Comparison of ENCODE assay signal across 18 cellular contexts in genomic region chr6:101740631-101741030, GRCh38.
DNase-seq lines count a peak whose midpoint lies in the region; ATAC-seq and TF ChIP-seq lines count a peak whose summit lies in the region.
"Had no signal": no experiment of that assay in that cellular context is flagged by ENCODE, and none has a peak within 500 bp of the region (broad histone marks: within the 10 kb centered on the region; RNA-seq: fewer than 3 reads in every experiment).

No MANE protein-coding gene starts in this region.

- H3K9me3 Mint-ChIP-seq in GM23338, result peaks cover 25% of the 10 kb centered on the region
- H3K9me3 Mint-ChIP-seq in WTC11, result peaks cover 28% of the 10 kb centered on the region
- H3K9me3 Mint-ChIP-seq in nephron progenitor cell, result peaks cover 14% of the 10 kb centered on the region

- H3K4me1 ChIP-seq in GM23338 (ENCODE audit: insufficient read depth) (peaks cover 34% of the 10 kb centered on the region), HUES64 (ENCODE audit: insufficient read depth, low read length) (peaks cover 26% of the 10 kb centered on the region), PC-3 (ENCODE audit: insufficient read depth, low read length) (no peaks in the 10 kb centered on the region)
- H3K4me1 ChIP-seq: BLaER1, Caco-2 had no signal

- H3K27me3 Mint-ChIP-seq in GM23338 (ENCODE audit: insufficient read depth, low read depth, poor library complexity) (no peaks in the 10 kb centered on the region), WTC11 (ENCODE audit: low read depth) (no peaks in the 10 kb centered on the region), nephron progenitor cell (ENCODE audit: low read depth, poor library complexity) (no peaks in the 10 kb centered on the region)
- H3K27me3 Mint-ChIP-seq: CD8-positive, alpha-beta memory T cell had no signal

- H3K9ac ChIP-seq in HUES64 (ENCODE audit: low read depth, low read length) (no peak overlapping the region), PC-3 (ENCODE audit: low read length) (no peak overlapping the region)
- H3K9ac ChIP-seq: BLaER1, GM23248 had no signal

- H3K4me1 Mint-ChIP-seq in GM23338 (peaks cover 31% of the 10 kb centered on the region), WTC11 (peaks cover 34% of the 10 kb centered on the region), nephron progenitor cell (peaks cover 12% of the 10 kb centered on the region)
- H3K4me1 Mint-ChIP-seq: CD8-positive, alpha-beta memory T cell had no signal

- no peaks in the 10 kb centered on the region for H3F3A ChIP-seq in GM23338 (replicated peaks; ENCODE audit: low read depth)
- no peaks in the 10 kb centered on the region for H3F3A ChIP-seq in PC-3 (ENCODE audit: low read length, unreplicated experiment)

- POLR2A ChIA-PET in WTC11 (lab: Charles Lee) (no interaction called here), PC-3 (lab: Charles Lee; ENCODE audit: unreplicated experiment) (no interaction called here)

- peaks cover 47% of the 10 kb centered on the region for H3K36me3 Mint-ChIP-seq in GM23338 (ENCODE audit: low read depth)
- peaks cover 28% of the 10 kb centered on the region for H3K36me3 Mint-ChIP-seq in WTC11
- H3K36me3 Mint-ChIP-seq in nephron progenitor cell (ENCODE audit: low read depth), result peaks cover 5% of the 10 kb centered on the region
- H3K36me3 Mint-ChIP-seq: CD8-positive, alpha-beta memory T cell had no signal

- no peaks in the 10 kb centered on the region for H3K27me3 ChIP-seq in GM23338 (ENCODE audit: insufficient read depth)
- no peaks in the 10 kb centered on the region for H3K27me3 ChIP-seq in HUES64 (ENCODE audit: insufficient read depth, low read length)
- no peaks in the 10 kb centered on the region for H3K27me3 ChIP-seq in PC-3 (ENCODE audit: low read length)
- H3K27me3 ChIP-seq: BLaER1 had no signal

- H3K9me3 ChIP-seq in HUES64 (ENCODE audit: insufficient read depth, low read depth, low read length) (peaks cover 7% of the 10 kb centered on the region; the same call in 1 of the 2 replicates), PC-3 (ENCODE audit: low read length) (no peaks in the 10 kb centered on the region)
- H3K9me3 ChIP-seq: Caco-2 had no signal

- H3K27ac ChIP-seq in GM23338 (ENCODE audit: low read depth), result peak overlapping the region; percentile 27
- H3K27ac ChIP-seq in HUES64 (ENCODE audit: low read depth, low read length), result peak overlapping the region; percentile 50; the same call in 1 of the 2 replicates
- H3K27ac ChIP-seq in PC-3 (ENCODE audit: low read length), result no peak overlapping the region
- H3K27ac ChIP-seq: BLaER1, GM23248, HL-60 had no signal

- ATAC-seq in GM23338, result peak; percentile 51
- ATAC-seq in WTC11, result peak; percentile 64
- no peak for ATAC-seq in GM21515 (IDR thresholded peaks at IDR 0.05; ENCODE audit: unreplicated experiment)
- ATAC-seq in PC-3, result no peak
- ATAC-seq in HG03139 (IDR thresholded peaks at IDR 0.05; ENCODE audit: unreplicated experiment), result no peak

- no peaks in the 10 kb centered on the region for H3K79me2 ChIP-seq in GM23338 (replicated peaks; ENCODE audit: insufficient read depth)
- no peaks in the 10 kb centered on the region for H3K79me2 ChIP-seq in PC-3 (ENCODE audit: low read length)

- intact Hi-C loops in PC-3 (cut with micrococcal nuclease), result no loop called here

- H2AFZ ChIP-seq in GM23338 (peak overlapping the region; percentile 56), PC-3 (ENCODE audit: low read length) (no peak overlapping the region)
- H2AFZ ChIP-seq: GM23248 had no signal

- TF ChIP-seq CTCF in GM23338 (conservative IDR thresholded peaks at IDR 0.05; ENCODE audit: low read depth in 2 of 2), result no peak
- no peak for TF ChIP-seq CTCF in WTC11 (IDR thresholded peaks at IDR 0.05)
- TF ChIP-seq CTCF in nephron progenitor cell (IDR thresholded peaks at IDR 0.05), result no peak
- no peak for TF ChIP-seq CTCF in PC-3 (conservative IDR thresholded peaks at IDR 0.05; ENCODE audit: low read depth, low read length)

- WGBS in HUES64, result 33% methylated on average over 2 of the region's 2 CpGs

- H3K4me2 ChIP-seq in GM23338, result peak overlapping the region; percentile 4
- no peak overlapping the region for H3K4me2 ChIP-seq in PC-3 (ENCODE audit: low read length)
- H3K4me2 ChIP-seq: BLaER1 had no signal

- DNase-seq in GM23338 (ENCODE audit: low spot score) (no peak), WTC11 (ENCODE audit: low spot score) (no peak), nephron progenitor cell (no peak), PC-3 (no peak)
- DNase-seq in activated CD4-positive, alpha-beta T cell treated with anti-CD3 and anti-CD28 coated beads for 4 hours, result no peak
- DNase-seq: 8988T; AML-193; Caco-2; CD8-positive, alpha-beta memory T cell; DND-41; GDM1; GM23248; H7 had no signal

- H3K36me3 ChIP-seq in GM23338 (ENCODE audit: insufficient read depth), result no peaks in the 10 kb centered on the region
- no peaks in the 10 kb centered on the region for H3K36me3 ChIP-seq in HUES64 (ENCODE audit: insufficient read depth, low read length)
- no peaks in the 10 kb centered on the region for H3K36me3 ChIP-seq in PC-3 (ENCODE audit: low read depth, low read length)
- H3K36me3 ChIP-seq: BLaER1 had no signal

- H3K27ac Mint-ChIP-seq in GM23338, result peak overlapping the region; percentile 85
- peak overlapping the region; percentile 96 for H3K27ac Mint-ChIP-seq in WTC11
- H3K27ac Mint-ChIP-seq in nephron progenitor cell, result peak overlapping the region; percentile 46
- H3K27ac Mint-ChIP-seq: CD8-positive, alpha-beta memory T cell had no signal

- H3K4me3 ChIP-seq in GM23338, result no peak overlapping the region
- H3K4me3 ChIP-seq in HUES64 (ENCODE audit: low read length), result no peak overlapping the region
- no peak overlapping the region for H3K4me3 ChIP-seq in PC-3 (ENCODE audit: low read length)
- H3K4me3 ChIP-seq: BLaER1, GM23248 had no signal

- H4K20me1 ChIP-seq in GM23338 (replicated peaks; ENCODE audit: insufficient read depth) (no peaks in the 10 kb centered on the region), PC-3 (ENCODE audit: low read length) (no peaks in the 10 kb centered on the region)
- H4K20me1 ChIP-seq: BLaER1 had no signal

- CTCF ChIA-PET in WTC11 (lab: Charles Lee), result no interaction called here
- CTCF ChIA-PET in PC-3 (lab: Charles Lee), result no interaction called here

- H3K4me3 Mint-ChIP-seq in GM23338 (no peak overlapping the region), WTC11 (no peak overlapping the region), nephron progenitor cell (no peak overlapping the region)
- H3K4me3 Mint-ChIP-seq: CD8-positive, alpha-beta memory T cell had no signal

- 0 out of 2 replicates have a peak, but pooled peaks cover 4% of the 10 kb centered on the region for H3K9me2 ChIP-seq in GM23338 (ENCODE audit: insufficient read depth)
- H3K9me2 ChIP-seq in PC-3 (replicated peaks; ENCODE audit: low read length), result no peaks in the 10 kb centered on the region

- no TSS peak for BruUV-seq in PC-3 (replicated peaks; lab: Mats Ljungman, UMichigan)

TF ChIP-seq in GM23338, 12 proteins besides CTCF, POLR2A, EP300 and RAD21 (continues in another document):
- TF ChIP-seq POLR2AphosphoS5 (IDR thresholded peaks at IDR 0.05; ENCODE audit: low read depth) (no peak), REST (IDR thresholded peaks at IDR 0.05; ENCODE audit: unreplicated experiment) (no peak)

TF ChIP-seq in WTC11, 78 proteins besides CTCF, POLR2A, EP300 and RAD21:
- TF ChIP-seq ZNF138 (CRISPR knock-in tag; conservative IDR thresholded peaks at IDR 0.05) (no peak), SP1 (CRISPR knock-in tag; conservative IDR thresholded peaks at IDR 0.05) (no peak), ZNF263 (CRISPR knock-in tag; IDR thresholded peaks at IDR 0.05; ENCODE audit: low read depth) (no peak)

Comparison
In these comparisons a context has a peak if more than half of its experiments do, and no peak if none do; other contexts are left out.
1. ATAC-seq: peak in GM23338 (single experiment) and WTC11 (single experiment); none in GM21515 (single experiment), PC-3 (single experiment) and HG03139 (single experiment).
2. H3K27ac Mint-ChIP-seq: peak in every context shown above with its lines; median percentile 96 in WTC11; 85 in GM23338; 46 in nephron progenitor cell.